Comparison of ENCODE assay signal across 8 cellular contexts in the genomic region with DNA sequence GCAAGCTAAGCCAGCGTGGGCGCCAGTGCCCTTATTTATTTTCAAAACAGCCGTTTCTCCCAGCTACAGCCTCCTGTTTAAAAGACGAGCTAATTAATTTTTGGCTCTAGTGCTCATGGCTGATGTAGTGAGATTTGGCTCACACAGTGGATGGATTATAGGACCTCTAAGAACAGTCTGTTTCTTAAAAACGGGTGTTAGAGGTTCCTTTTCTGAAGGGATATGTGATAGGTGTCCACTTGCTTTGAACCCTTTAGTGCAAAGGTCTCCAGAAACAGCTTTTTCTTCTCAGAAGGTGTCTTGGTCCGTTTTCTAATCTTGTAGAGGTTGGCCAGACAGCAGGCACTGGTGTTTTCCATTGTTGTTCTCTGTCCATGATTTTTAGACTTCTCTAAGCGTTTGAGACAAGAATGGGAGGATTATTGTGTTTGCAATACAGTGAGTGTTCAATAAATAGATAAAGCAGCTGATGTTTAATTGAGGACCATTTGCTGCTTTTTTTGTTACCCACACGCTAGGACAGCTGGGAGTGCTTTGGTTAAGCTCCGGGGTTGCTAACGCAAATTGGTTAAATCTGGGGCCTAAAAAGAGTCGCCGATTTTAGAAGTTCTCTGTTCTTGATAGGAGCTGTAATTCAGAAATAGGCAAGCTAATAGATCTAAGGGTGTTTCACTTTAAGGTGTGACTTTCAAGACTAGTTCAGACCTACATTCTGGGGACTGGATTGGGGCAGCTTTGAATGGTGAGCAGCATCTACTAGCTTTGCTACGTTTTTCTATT. TPM values are rescaled to one million over a fixed set of nuclear protein-coding genes. Genes with fewer than 3 reads are reported as not detected.
DNase-seq lines count a peak whose midpoint lies in the region; ATAC-seq and TF ChIP-seq lines count a peak whose summit lies in the region.

No MANE protein-coding gene starts in this region.

- H3K4me3 Mint-ChIP-seq in endodermal cell: peak overlapping the region; percentile 90
- peak overlapping the region; percentile 94 for H3K4me3 Mint-ChIP-seq in nephron progenitor cell

- DNase-seq in NCI-H2029 (lab: John Stamatoyannopoulos, UW) (peak; percentile 18), NCI-H2029 treated with DMSO at 0.1 percent for 48 hours (lab: John Stamatoyannopoulos, UW) (no peak), SJSA1 (ENCODE audit: low read depth in 1 of 2, low spot score in 2 of 2) (no peak), endodermal cell (peak; percentile 42), nephron progenitor cell (no peak), amniotic stem cell (lab: John Stamatoyannopoulos, UW) (no peak)

- H3K27ac Mint-ChIP-seq in endodermal cell: peak overlapping the region; percentile 90
- peak overlapping the region; percentile 95 for H3K27ac Mint-ChIP-seq in nephron progenitor cell

- H3K4me1 ChIP-seq in SJSA1 (replicated peaks) (peaks cover 16% of the 10 kb centered on the region), endodermal cell (ENCODE audit: control insufficient read depth, insufficient read depth, low read length) (no peaks in the 10 kb centered on the region)

- peaks cover 4% of the 10 kb centered on the region; the same call in 1 of the 2 replicates for H3K36me3 ChIP-seq in SJSA1
- no peaks in the 10 kb centered on the region for H3K36me3 ChIP-seq in endodermal cell (ENCODE audit: control insufficient read depth, insufficient read depth, low read length)

- H3K27ac ChIP-seq in SJSA1 (peak overlapping the region; percentile 62), endodermal cell (ENCODE audit: low read depth, low read length) (peak overlapping the region; percentile 87)

- H3K27me3 ChIP-seq in SJSA1 (replicated peaks) (no peaks in the 10 kb centered on the region), endodermal cell (ENCODE audit: control insufficient read depth, insufficient read depth, low read length, poor library complexity, severe bottlenecking) (no peaks in the 10 kb centered on the region)

- peak; percentile 12 for ATAC-seq in HG03135 (IDR thresholded peaks at IDR 0.05; ENCODE audit: unreplicated experiment)
- no peak for ATAC-seq in GM18870 (IDR thresholded peaks at IDR 0.05; ENCODE audit: unreplicated experiment)

- H3K9ac ChIP-seq in endodermal cell (ENCODE audit: extremely low read depth, low read length, poor library complexity, severe bottlenecking): peak overlapping the region; percentile 28

- H3K9me3 Mint-ChIP-seq in endodermal cell: no peaks in the 10 kb centered on the region
- no peaks in the 10 kb centered on the region for H3K9me3 Mint-ChIP-seq in nephron progenitor cell

- 45% methylated on average over 11 to 13 of the region's 13 CpGs for WGBS in endodermal cell (ENCODE audit: insufficient coverage in 1 of 2, insufficient read length in 1 of 2), 2 experiments

- H3K27me3 Mint-ChIP-seq in endodermal cell (ENCODE audit: insufficient read depth) (no peaks in the 10 kb centered on the region), nephron progenitor cell (ENCODE audit: low read depth, poor library complexity) (peaks cover 3% of the 10 kb centered on the region)

- TF ChIP-seq CTCF in endodermal cell (conservative IDR thresholded peaks at IDR 0.05): no peak
- TF ChIP-seq CTCF in nephron progenitor cell (IDR thresholded peaks at IDR 0.05): no peak

- H3K9me3 ChIP-seq in SJSA1 (replicated peaks) (no peaks in the 10 kb centered on the region), endodermal cell (ENCODE audit: control insufficient read depth, low read length) (no peaks in the 10 kb centered on the region)

- H3K36me3 Mint-ChIP-seq in endodermal cell (ENCODE audit: low read depth) (no peaks in the 10 kb centered on the region), nephron progenitor cell (ENCODE audit: low read depth) (peaks cover 6% of the 10 kb centered on the region)

- H3K4me1 Mint-ChIP-seq in endodermal cell (peaks cover 13% of the 10 kb centered on the region), nephron progenitor cell (peaks cover 30% of the 10 kb centered on the region)

- H3K4me3 ChIP-seq in SJSA1 (peak overlapping the region; percentile 86), endodermal cell (ENCODE audit: low read length) (peak overlapping the region; percentile 88)

RNA-seq across cellular contexts. Expression of a gene that starts 1.0 kb away (rescaled TPM):
- total RNA-seq in SJSA1 (2014; rRNA removed; shearing (Covaris generic)): 6.1 and 15.2 TPM in 2 replicates
- 10 to 100 TPM; 15.2 to 26.1 TPM for total RNA-seq in endodermal cell
- polyA plus RNA-seq in endodermal cell (2013, experiment 1 of 2): 14.4 TPM
- polyA plus RNA-seq in endodermal cell (2013, experiment 2 of 2): 14.7 TPM

RNA-seq across cellular contexts. Expression of a gene that starts 7.8 kb away (rescaled TPM):
- 0.22 and 1.5 TPM in 2 replicates for total RNA-seq in SJSA1 (2014; rRNA removed; shearing (Covaris generic))
- total RNA-seq in endodermal cell: 10 to 100 TPM in 1 of 2 donors, 1 to 10 TPM in 1; 6.6 to 12.1 TPM
- polyA plus RNA-seq in endodermal cell (2013, experiment 1 of 2): 6.7 TPM
- 4.9 TPM for polyA plus RNA-seq in endodermal cell (2013, experiment 2 of 2)

Comparison
In these comparisons a context has a peak if more than half of its experiments do, and no peak if none do; other contexts are left out.
1. DNase-seq: peak in NCI-H2029 (single experiment) and endodermal cell (single experiment); none in NCI-H2029 treated with DMSO at 0.1 percent for 48 hours (single experiment), SJSA1 (0 of 2), nephron progenitor cell (single experiment) and amniotic stem cell (single experiment).